ENCODE assay signal across 28 cellular contexts in the genomic region with DNA sequence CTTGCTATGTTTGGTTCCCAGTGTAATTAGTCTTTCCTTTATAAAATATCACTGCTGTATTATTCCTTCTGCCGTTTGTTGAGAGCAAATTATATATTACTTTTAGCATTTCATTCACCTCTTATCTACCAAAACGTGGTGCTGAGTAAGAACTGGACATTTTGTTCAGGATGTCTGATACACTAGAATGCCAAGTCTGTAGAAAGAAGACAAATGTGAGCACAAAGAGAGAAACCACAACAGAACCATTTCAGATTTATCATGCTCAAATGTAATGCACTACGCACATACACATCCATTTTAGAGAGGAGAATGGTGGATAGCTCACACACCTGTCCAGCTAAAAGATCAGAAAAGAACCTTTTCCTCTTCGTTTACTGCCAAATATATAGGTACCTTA.
"Had no signal": no experiment of that assay in that cellular context is flagged by ENCODE, and none has a peak within 500 bp of the region (broad histone marks: within the 10 kb centered on the region; RNA-seq: fewer than 3 reads in every experiment).

No MANE protein-coding gene starts in this region.

- H3K4me1 ChIP-seq: colonic mucosa, gastrocnemius medialis, left lung, lower lobe of right lung had no signal

- H3K9me3 Mint-ChIP-seq: dendritic cell treated with granulocyte-macrophage colony-stimulating factor and Interleukin-4, amounts not matched to agents 40 ng/mL and 50 ng/mL, for 4 days; endodermal cell; mesothelial cell of epicardium had no signal

- H3K27ac Mint-ChIP-seq: dendritic cell treated with granulocyte-macrophage colony-stimulating factor and Interleukin-4, amounts not matched to agents 40 ng/mL and 50 ng/mL, for 4 days; effector memory CD8-positive, alpha-beta T cell; endodermal cell; mesothelial cell of epicardium; naive B cell; naive thymus-derived CD8-positive, alpha-beta T cell had no signal

- ATAC-seq: effector memory CD8-positive, alpha-beta T cell; esophagus mucosa; gastrocnemius medialis; left cardiac atrium; left lung; lower lobe of right lung; mucosa of descending colon; naive thymus-derived CD8-positive, alpha-beta T cell had no signal

- DNase-seq: colonic mucosa; cortex of kidney; effector CD8-positive, alpha-beta T cell; effector memory CD8-positive, alpha-beta T cell; endodermal cell; erythroblast; esophagus squamous epithelium; foreskin melanocyte; gastrocnemius medialis; glutamatergic neuron; head of caudate nucleus; heart right ventricle; hippocampal formation; left cardiac atrium; left lung; left ventricle myocardium superior; lower lobe of right lung; mesenchymal stem cell; mucosa of descending colon; naive B cell; naive thymus-derived CD8-positive, alpha-beta T cell had no signal

- H3K4me3 ChIP-seq: colonic mucosa, esophagus squamous epithelium, gastrocnemius medialis, heart right ventricle, left lung, lower lobe of right lung, mucosa of descending colon had no signal

- H3K27ac ChIP-seq: colonic mucosa, epithelial cell of prostate, esophagus squamous epithelium, gastrocnemius medialis, heart right ventricle, left lung, lower lobe of right lung had no signal

- H3K9me3 ChIP-seq: colonic mucosa, esophagus squamous epithelium, gastrocnemius medialis, heart right ventricle, left lung, lower lobe of right lung, mucosa of descending colon had no signal

- FAIRE-seq: endometrium, islet of Langerhans, keratinocyte had no signal

- H3K36me3 Mint-ChIP-seq: mesothelial cell of epicardium; naive B cell; naive thymus-derived CD8-positive, alpha-beta T cell had no signal

- H3K27me3 ChIP-seq: colonic mucosa, esophagus squamous epithelium, gastrocnemius medialis, heart right ventricle, left lung had no signal

- H3K4me1 Mint-ChIP-seq: naive B cell; naive thymus-derived CD8-positive, alpha-beta T cell had no signal

- H3K4me3 Mint-ChIP-seq: dendritic cell treated with granulocyte-macrophage colony-stimulating factor and Interleukin-4, amounts not matched to agents 40 ng/mL and 50 ng/mL, for 4 days; effector memory CD8-positive, alpha-beta T cell; endodermal cell; mesothelial cell of epicardium; naive B cell; naive thymus-derived CD8-positive, alpha-beta T cell had no signal

- H3K36me3 ChIP-seq: colonic mucosa, esophagus squamous epithelium, gastrocnemius medialis, heart right ventricle, left lung, lower lobe of right lung had no signal
